22 cellular contexts compared by ENCODE assay signal in the genomic region with DNA sequence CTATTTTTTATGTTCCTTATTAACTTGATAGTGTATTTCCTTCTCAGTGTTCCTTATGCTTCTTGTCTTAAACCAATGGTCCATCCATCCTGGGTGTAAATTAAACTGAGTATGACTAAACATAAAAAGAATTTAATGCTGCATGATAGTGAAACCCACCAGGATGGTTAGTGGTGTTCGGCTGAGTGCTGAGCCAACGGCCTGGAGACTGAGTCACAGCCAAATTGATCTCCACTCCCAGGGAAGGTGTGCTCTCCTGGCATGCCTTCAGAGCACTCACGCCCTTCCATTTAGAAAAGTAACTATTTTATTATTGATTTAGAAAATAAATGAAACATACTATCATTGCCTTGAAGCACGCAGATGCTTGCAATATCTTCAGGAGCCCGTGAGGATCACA. TPM values are rescaled to one million over a fixed set of nuclear protein-coding genes. Genes with fewer than 3 reads are reported as not detected.
"Had no signal": no experiment of that assay in that cellular context is flagged by ENCODE, and none has a peak within 500 bp of the region (broad histone marks: within the 10 kb centered on the region; RNA-seq: fewer than 3 reads in every experiment).

No MANE protein-coding gene starts in this region.

- ATAC-seq: activated CD8-positive, alpha-beta T cell treated with anti-CD3 and anti-CD28 coated beads for 36 hours; activated T-helper 17 cell treated with anti-CD3 and anti-CD28 coated beads, Interleukin-2, amount 50 U/mL, for 72 hours; body of pancreas; right cardiac atrium; T-cell had no signal

- H3K27ac ChIP-seq: body of pancreas, epithelial cell of prostate, skin epidermis had no signal

- H3K4me3 Mint-ChIP-seq: activated CD4-positive, alpha-beta T cell treated with anti-CD3 and anti-CD28 coated beads, Interleukin-2, amount 10 ng/mL, durations not matched to agents 24 days and 14 days; activated CD8-positive, alpha-beta T cell treated with anti-CD3 and anti-CD28 coated beads for 36 hours; activated naive CD8-positive, alpha-beta T cell treated with anti-CD3 and anti-CD28 coated beads, Interleukin-2, amount 10 ng/mL, durations not matched to agents 7 days and 5 days; activated T-helper 17 cell treated with anti-CD3 and anti-CD28 coated beads, Interleukin-2, amount 50 U/mL, for 72 hours; endodermal cell; memory B cell; neural crest cell; stimulated activated naive CD8-positive, alpha-beta T cell treated with anti-CD3 and anti-CD28 coated beads, Interleukin-15, Interleukin-2, amounts not matched to agents 100 ng/mL and 50 ng/mL, for 24 hours; T-cell had no signal

- H3K4me1 ChIP-seq: body of pancreas had no signal

- H3K4me3 ChIP-seq: body of pancreas, dorsolateral prefrontal cortex, skin epidermis had no signal

- H3K4me1 Mint-ChIP-seq: activated naive CD8-positive, alpha-beta T cell treated with anti-CD3 and anti-CD28 coated beads, Interleukin-2, amount 10 ng/mL, durations not matched to agents 7 days and 5 days; activated T-helper 17 cell treated with anti-CD3 and anti-CD28 coated beads, Interleukin-2, amount 50 U/mL, for 72 hours; memory B cell had no signal

- DNase-seq: activated CD4-positive, alpha-beta T cell treated with anti-CD3 and anti-CD28 coated beads, Interleukin-2, amount 10 ng/mL, durations not matched to agents 24 days and 14 days; activated CD8-positive, alpha-beta T cell treated with anti-CD3 and anti-CD28 coated beads for 36 hours; activated naive CD4-positive, alpha-beta T cell treated with Interleukin-2 at 50 U/mL for 16 hours; activated naive CD8-positive, alpha-beta T cell treated with anti-CD3 and anti-CD28 coated beads, Interleukin-2, amount 10 ng/mL, durations not matched to agents 7 days and 5 days; activated T-cell treated with anti-CD3 and anti-CD28 coated beads, Interleukin-2, amount 50 U/mL, for 1 hour; amygdala; body of pancreas; dorsolateral prefrontal cortex; endodermal cell; foreskin fibroblast; left ventricle myocardium superior; naive B cell; right cardiac atrium; T-cell had no signal

- H3K27ac Mint-ChIP-seq: activated CD4-positive, alpha-beta T cell treated with anti-CD3 and anti-CD28 coated beads, Interleukin-2, amount 10 ng/mL, durations not matched to agents 24 days and 14 days; activated CD8-positive, alpha-beta T cell treated with anti-CD3 and anti-CD28 coated beads for 36 hours; activated naive CD8-positive, alpha-beta T cell treated with anti-CD3 and anti-CD28 coated beads, Interleukin-2, amount 10 ng/mL, durations not matched to agents 7 days and 5 days; activated T-helper 17 cell treated with anti-CD3 and anti-CD28 coated beads, Interleukin-2, amount 50 U/mL, for 72 hours; endodermal cell; memory B cell; progenitor cell of endocrine pancreas; stimulated activated naive CD8-positive, alpha-beta T cell treated with anti-CD3 and anti-CD28 coated beads, Interleukin-15, Interleukin-2, amounts not matched to agents 100 ng/mL and 50 ng/mL, for 24 hours; T-cell had no signal

- H3K36me3 Mint-ChIP-seq: activated naive CD8-positive, alpha-beta T cell treated with anti-CD3 and anti-CD28 coated beads, Interleukin-2, amount 10 ng/mL, durations not matched to agents 7 days and 5 days; naive B cell; T-cell had no signal

- H3K27me3 ChIP-seq: body of pancreas, dorsolateral prefrontal cortex had no signal

- FAIRE-seq: colon had no signal

- H3K9me3 Mint-ChIP-seq: activated CD4-positive, alpha-beta T cell treated with anti-CD3 and anti-CD28 coated beads, Interleukin-2, amount 10 ng/mL, durations not matched to agents 24 days and 14 days; activated CD8-positive, alpha-beta T cell treated with anti-CD3 and anti-CD28 coated beads for 36 hours; activated naive CD8-positive, alpha-beta T cell treated with anti-CD3 and anti-CD28 coated beads, Interleukin-2, amount 10 ng/mL, durations not matched to agents 7 days and 5 days; activated T-helper 17 cell treated with anti-CD3 and anti-CD28 coated beads, Interleukin-2, amount 50 U/mL, for 72 hours; endodermal cell; memory B cell; neural crest cell; T-cell had no signal

- H3K9me3 ChIP-seq: body of pancreas had no signal

RNA-seq across cellular contexts. Expression of gene LOXL4, which starts 39.9 kb away (rescaled TPM):
- total RNA-seq: activated CD4-positive, alpha-beta T cell treated with anti-CD3 and anti-CD28 coated beads, Interleukin-2, amount 10 ng/mL, durations not matched to agents 24 days and 14 days; activated CD8-positive, alpha-beta T cell treated with anti-CD3 and anti-CD28 coated beads for 36 hours; activated naive CD8-positive, alpha-beta T cell treated with anti-CD3 and anti-CD28 coated beads, Interleukin-2, amount 10 ng/mL, durations not matched to agents 7 days and 5 days; activated T-helper 17 cell treated with anti-CD3 and anti-CD28 coated beads, Interleukin-2, amount 50 U/mL, for 72 hours had no signal
